ENCODE assay signal across 10 cellular contexts in the genomic region with DNA sequence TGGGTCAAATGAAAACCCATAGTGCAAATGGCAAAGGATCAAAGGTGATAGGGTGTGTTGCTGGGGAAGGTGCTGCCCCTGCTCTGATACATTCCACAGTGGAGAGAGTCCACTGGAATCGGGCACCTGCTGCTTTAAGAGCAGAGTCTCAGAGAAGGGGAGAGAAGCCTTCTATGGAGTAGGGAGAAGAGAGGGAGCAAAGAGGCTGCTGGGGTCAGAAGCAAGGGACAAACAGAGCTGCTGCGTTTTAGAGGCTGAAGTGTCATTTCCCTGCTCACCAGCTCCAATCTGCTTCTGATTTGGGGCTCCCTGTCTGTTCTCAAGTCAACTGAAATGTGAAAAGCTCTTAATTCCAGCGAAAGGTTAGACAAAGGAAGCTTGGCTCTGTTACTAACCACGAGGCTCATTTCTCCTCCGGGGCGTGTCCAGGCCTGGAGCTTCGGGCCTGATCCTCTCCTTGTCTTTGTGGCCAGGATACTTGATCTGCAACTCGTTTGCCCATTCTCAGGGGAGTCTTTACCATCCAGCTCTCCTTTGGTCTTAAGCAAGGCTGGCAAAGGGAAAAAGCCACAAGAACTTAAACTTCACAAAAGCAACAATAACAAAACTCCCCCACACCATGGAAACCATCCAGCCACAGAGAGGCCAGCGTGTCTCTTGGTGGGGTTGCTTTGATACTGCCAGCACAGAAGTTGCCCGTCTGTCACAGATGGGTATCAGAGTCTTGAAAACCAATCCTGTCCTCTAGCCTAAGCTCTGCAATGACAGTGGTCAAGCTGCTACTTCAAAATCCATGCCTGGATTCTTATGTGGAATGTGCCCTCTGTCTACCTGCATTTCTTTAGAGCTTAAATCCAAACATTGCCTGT.
A peak's percentile ranks its signal among the peaks of the same experiment; 100 is the strongest.
DNase-seq lines count a peak whose midpoint lies in the region; ATAC-seq and TF ChIP-seq lines count a peak whose summit lies in the region.
"Had no signal": no experiment of that assay in that cellular context is flagged by ENCODE, and none has a peak within 500 bp of the region (broad histone marks: within the 10 kb centered on the region; RNA-seq: fewer than 3 reads in every experiment).

No MANE protein-coding gene starts in this region.

- H3K4me3 ChIP-seq in SJSA1 (no peak overlapping the region), fibroblast of mammary gland (ENCODE audit: control insufficient read depth, low read depth, low read length) (no peak overlapping the region), colonic mucosa (no peak overlapping the region)
- H3K4me3 ChIP-seq: heart left ventricle had no signal

- H3K4me1 ChIP-seq in SJSA1 (replicated peaks): peaks cover 73% of the 10 kb centered on the region
- H3K4me1 ChIP-seq in colonic mucosa: no peaks in the 10 kb centered on the region

- TF ChIP-seq CTCF in fibroblast of mammary gland (conservative IDR thresholded peaks at IDR 0.05; ENCODE audit: control insufficient read depth, insufficient read depth, low read depth, low read length) (no peak), colonic mucosa (IDR thresholded peaks at IDR 0.05) (no peak), omental fat pad (IDR thresholded peaks at IDR 0.05) (no peak)

- no peak overlapping the region for H3K9ac ChIP-seq in colonic mucosa (ENCODE audit: low read depth in 2 of 2, low read length in 2 of 2)

- ATAC-seq in omental fat pad (ENCODE audit: low FRiP score): no peak

- H3K27me3 ChIP-seq in SJSA1 (replicated peaks) (no peaks in the 10 kb centered on the region), colonic mucosa (no peaks in the 10 kb centered on the region)
- H3K27me3 ChIP-seq: heart left ventricle had no signal

- H3K27ac ChIP-seq in SJSA1 (peak overlapping the region; percentile 96), colonic mucosa (no peak overlapping the region)
- H3K27ac ChIP-seq: VCaP had no signal

- no peaks in the 10 kb centered on the region for H3K9me3 ChIP-seq in SJSA1 (replicated peaks)
- no peaks in the 10 kb centered on the region for H3K9me3 ChIP-seq in colonic mucosa
- H3K9me3 ChIP-seq: heart left ventricle had no signal

- intact Hi-C loops in colonic mucosa (cut with DNase I): no loop called here

- H3K36me3 ChIP-seq in SJSA1 (0 out of 2 replicates have a peak, but pooled peaks cover 2% of the 10 kb centered on the region), colonic mucosa (no peaks in the 10 kb centered on the region)
- H3K36me3 ChIP-seq: heart left ventricle had no signal

- DNase-seq in DMS 273 (lab: John Stamatoyannopoulos, UW; ENCODE audit: unreplicated experiment) (peak; percentile 89), SJSA1 (ENCODE audit: low read depth in 1 of 2, low spot score in 2 of 2) (peak; percentile 77 to 88), fibroblast of mammary gland (ENCODE audit: low read depth) (peak; percentile 54), pons (ENCODE audit: low spot score) (peak; percentile 8), NCI-H2107 treated with DMSO at 0.1 percent for 48 hours (lab: John Stamatoyannopoulos, UW; ENCODE audit: unreplicated experiment) (no peak), colonic mucosa (no peak), omental fat pad (ENCODE audit: low spot score) (no peak), NCI-H524 treated with DMSO at 0.1 percent for 48 hours (lab: John Stamatoyannopoulos, UW) (no peak)
- DNase-seq: heart left ventricle had no signal

Comparison
In these comparisons a context has a peak if more than half of its experiments do, and no peak if none do; other contexts are left out.
1. DNase-seq: peak in DMS 273 (single experiment), SJSA1 (2 of 2), fibroblast of mammary gland (single experiment) and pons (single experiment); none in NCI-H2107 treated with DMSO at 0.1 percent for 48 hours (single experiment), colonic mucosa (single experiment), omental fat pad (single experiment) and NCI-H524 treated with DMSO at 0.1 percent for 48 hours (single experiment).